ENCODE assay signal across 8 cellular contexts in genomic region chr12:52029686-52030085, GRCh38. TPM values are rescaled to one million over a fixed set of nuclear protein-coding genes. Genes with fewer than 3 reads are reported as not detected.
DNase-seq lines count a peak whose midpoint lies in the region; ATAC-seq and TF ChIP-seq lines count a peak whose summit lies in the region.

No MANE protein-coding gene starts in this region.

- no peak for TF ChIP-seq CTCF in esophagus muscularis mucosa (IDR thresholded peaks at IDR 0.05)
- no peak for TF ChIP-seq CTCF in gastrocnemius medialis (IDR thresholded peaks at IDR 0.05 in 4 of 5, conservative IDR thresholded peaks at IDR 0.05 in 1 of 5)
- no peak for TF ChIP-seq CTCF in ascending aorta (IDR thresholded peaks at IDR 0.05)

- H3K36me3 ChIP-seq in esophagus muscularis mucosa (no peaks in the 10 kb centered on the region), gastrocnemius medialis (no peaks in the 10 kb centered on the region), ascending aorta (no peaks in the 10 kb centered on the region)

- peak; percentile 57 for DNase-seq in HT1080 (ENCODE audit: low read depth)
- DNase-seq in NCI-H524 treated with DMSO at 0.1 percent for 48 hours (lab: John Stamatoyannopoulos, UW): peak; percentile 58
- DNase-seq in esophagus muscularis mucosa (ENCODE audit: extremely low spot score): no peak
- peak in 1 of 2 donors; percentile 74 for DNase-seq in gastrocnemius medialis
- no peak for DNase-seq in stimulated activated CD4-positive, alpha-beta T cell treated with anti-CD3 and anti-CD28 coated beads, Interleukin-15, amount 100 ng/mL, for 24 hours
- no peak for DNase-seq in dermis blood vessel endothelial cell
- no peak for DNase-seq in ascending aorta (ENCODE audit: low spot score in 2 of 2)
- no peak for DNase-seq in left lobe of liver (ENCODE audit: low spot score)

- no peak for ATAC-seq in gastrocnemius medialis
- ATAC-seq in left lobe of liver: no peak

- H3K9me3 ChIP-seq in esophagus muscularis mucosa (no peaks in the 10 kb centered on the region), gastrocnemius medialis (no peaks in the 10 kb centered on the region), ascending aorta (no peaks in the 10 kb centered on the region)

- TF ChIP-seq POLR2A in esophagus muscularis mucosa (IDR thresholded peaks at IDR 0.05; ENCODE audit: low read depth): no peak
- TF ChIP-seq POLR2A in gastrocnemius medialis (IDR thresholded peaks at IDR 0.05): no peak

- intact Hi-C loops in esophagus muscularis mucosa (cut with DNase I): no loop called here
- intact Hi-C loops in gastrocnemius medialis (cut with DNase I; ENCODE audit: low total_unique reads): no loop called here
- intact Hi-C loops in ascending aorta (cut with DNase I): loop anchor here (5.0 to 10.0 kb wide), 3 partner anchors 118 to 975 kb away; partner anchors contain the start of gene EIF4B

- H3K4me1 ChIP-seq in esophagus muscularis mucosa (peaks cover 57 to 74% (median 60%) of the 10 kb centered on the region in 4 donors), gastrocnemius medialis (peaks cover 63 to 69% of the 10 kb centered on the region in 2 donors), ascending aorta (peaks cover 6 to 32% of the 10 kb centered on the region in 2 donors)

- H3K27me3 ChIP-seq in esophagus muscularis mucosa (no peaks in the 10 kb centered on the region), gastrocnemius medialis (no peaks in the 10 kb centered on the region), ascending aorta (no peaks in the 10 kb centered on the region)

- in situ Hi-C loops in gastrocnemius medialis (cut with MboI; ENCODE audit: low sequenced_read_pairs in 4 of 4): loop anchor here (5.0 to 10.0 kb wide), 2 partner anchors 53 to 55 kb away; no protein-coding TSS in a partner anchor

- 12% methylated on average over 3 of the region's 4 CpGs for WGBS in esophagus muscularis mucosa

- H3K27ac ChIP-seq in esophagus muscularis mucosa (replicated peaks in 1 of 4) (peak overlapping the region; percentile 94 to 100 (median 97)), gastrocnemius medialis (peak overlapping the region; percentile 56 to 95 (median 88)), ascending aorta (no peak overlapping the region)

- TF ChIP-seq EP300 in esophagus muscularis mucosa (IDR thresholded peaks at IDR 0.05): no peak

- H3K4me3 ChIP-seq in esophagus muscularis mucosa (no peak overlapping the region), gastrocnemius medialis (no peak overlapping the region), ascending aorta (no peak overlapping the region)

RNA-seq across cellular contexts. Expression of gene NR4A1, which starts 21.6 kb away (rescaled TPM):
- 0.88 and 1.2 TPM in 2 replicates for total RNA-seq in HT1080 (2014; rRNA removed; shearing (Covaris generic))
- polyA plus RNA-seq in HT1080 (2015; cell fraction: cytosol; rRNA removed): 2.6 and 3.8 TPM in 2 replicates
- 4.5 and 4.8 TPM in 2 replicates for polyA plus RNA-seq in HT1080 (2015; cell fraction: nucleus; rRNA removed)
- 10 to 100 TPM; 26.2 to 88.1 (median 59.4) TPM for total RNA-seq in esophagus muscularis mucosa
- total RNA-seq in gastrocnemius medialis: 100 to 1,000 TPM in 2 of 4 donors, 10 to 100 TPM in 2; 36.3 to 248 (median 90.1) TPM
- 0.70 and 3.1 TPM in 2 replicates for total RNA-seq in dermis blood vessel endothelial cell
- total RNA-seq in ascending aorta: 722 TPM
- 5.4 TPM for total RNA-seq in left lobe of liver

RNA-seq across cellular contexts. Expression of gene TAMALIN, which starts 22.9 kb away (rescaled TPM):
- total RNA-seq in HT1080 (2014; rRNA removed; shearing (Covaris generic)): 0.39 and 1.5 TPM in 2 replicates
- 0.13 and 0.50 TPM in 2 replicates for polyA plus RNA-seq in HT1080 (2015; cell fraction: cytosol; rRNA removed)
- 1.4 and 3.0 TPM in 2 replicates for polyA plus RNA-seq in HT1080 (2015; cell fraction: nucleus; rRNA removed)
- 10 to 100 TPM; 13.3 to 26.9 (median 18.3) TPM for total RNA-seq in esophagus muscularis mucosa
- 10 to 100 TPM in 2 of 4 donors, 1 to 10 TPM in 2; 9.3 to 14.9 (median 11.8) TPM for total RNA-seq in gastrocnemius medialis
- 35.0 and 49.2 TPM in 2 replicates for total RNA-seq in dermis blood vessel endothelial cell
- 32.6 TPM for total RNA-seq in ascending aorta
- total RNA-seq in left lobe of liver: 5.5 TPM

RNA-seq across cellular contexts. Expression of gene ATG101, which starts 40.1 kb away (rescaled TPM):
- 75.0 and 105 TPM in 2 replicates for total RNA-seq in HT1080 (2014; rRNA removed; shearing (Covaris generic))
- 65.6 and 74.4 TPM in 2 replicates for polyA plus RNA-seq in HT1080 (2015; cell fraction: cytosol; rRNA removed)
- polyA plus RNA-seq in HT1080 (2015; cell fraction: nucleus; rRNA removed): 51.2 and 53.7 TPM in 2 replicates
- total RNA-seq in esophagus muscularis mucosa: 10 to 100 TPM; 30.3 to 71.4 (median 61.2) TPM
- 10 to 100 TPM; 23.3 to 49.4 (median 37.3) TPM for total RNA-seq in gastrocnemius medialis
- 55.1 and 79.6 TPM in 2 replicates for total RNA-seq in dermis blood vessel endothelial cell
- total RNA-seq in ascending aorta: 39.8 TPM
- 18.0 TPM for total RNA-seq in left lobe of liver

RNA-seq across cellular contexts. Expression of gene SMIM41, which starts 49.8 kb away (rescaled TPM):
- not detected in 2 replicates for total RNA-seq in HT1080 (2014; rRNA removed; shearing (Covaris generic))
- polyA plus RNA-seq in HT1080 (2015; cell fraction: cytosol; rRNA removed): not detected in 2 replicates
- polyA plus RNA-seq in HT1080 (2015; cell fraction: nucleus; rRNA removed): not detected in 2 replicates
- total RNA-seq in esophagus muscularis mucosa: 10 to 100 TPM in 1 of 4 donors, 1 to 10 TPM in 3; 2.1 to 26.6 (median 5.6) TPM
- total RNA-seq in gastrocnemius medialis: not detected
- not detected in 2 replicates for total RNA-seq in dermis blood vessel endothelial cell
- total RNA-seq in ascending aorta: 7.9 TPM
- total RNA-seq in left lobe of liver: not detected

Comparison
In these comparisons a context has a peak if more than half of its experiments do, and no peak if none do; other contexts are left out.
1. DNase-seq: peak in HT1080 (single experiment) and NCI-H524 treated with DMSO at 0.1 percent for 48 hours (single experiment); none in esophagus muscularis mucosa (single experiment), stimulated activated CD4-positive, alpha-beta T cell treated with anti-CD3 and anti-CD28 coated beads, Interleukin-15, amount 100 ng/mL, for 24 hours (single experiment), dermis blood vessel endothelial cell (single experiment), ascending aorta (0 of 2) and left lobe of liver (single experiment).
2. H3K27ac ChIP-seq: peak in esophagus muscularis mucosa (4 of 4) and gastrocnemius medialis (4 of 4); none in ascending aorta (0 of 2).